8 cellular contexts compared by ENCODE assay signal in genomic region chr16:54928421-54929089, GRCh38. TPM values are rescaled to one million over a fixed set of nuclear protein-coding genes. Genes with fewer than 3 reads are reported as not detected.
A peak's percentile ranks its signal among the peaks of the same experiment; 100 is the strongest.
DNase-seq lines count a peak whose midpoint lies in the region; ATAC-seq and TF ChIP-seq lines count a peak whose summit lies in the region.

No MANE protein-coding gene starts in this region.

- TF ChIP-seq CTCF in lower lobe of right lung (IDR thresholded peaks at IDR 0.05): no peak
- peak in 3 of 6 experiments; percentile 6 to 24 (median 19) for TF ChIP-seq CTCF in thyroid gland (IDR thresholded peaks at IDR 0.05)

- peaks cover 7% of the 10 kb centered on the region for H3K36me3 Mint-ChIP-seq in dendritic cell treated with granulocyte-macrophage colony-stimulating factor and Interleukin-4, amounts not matched to agents 40 ng/mL and 50 ng/mL, for 4 days (ENCODE audit: low read depth)

- H3K27me3 Mint-ChIP-seq in dendritic cell treated with granulocyte-macrophage colony-stimulating factor and Interleukin-4, amounts not matched to agents 40 ng/mL and 50 ng/mL, for 4 days: peaks cover 69% of the 10 kb centered on the region

- H3K4me1 ChIP-seq in lower lobe of right lung: peaks cover 14% of the 10 kb centered on the region
- H3K4me1 ChIP-seq in thyroid gland: peaks cover 22 to 31% of the 10 kb centered on the region in 2 donors

- DNase-seq in DMS79 treated with DMSO at 0.1 percent for 48 hours (lab: John Stamatoyannopoulos, UW) (peak; percentile 22), DMS79 (lab: John Stamatoyannopoulos, UW) (no peak), SK-N-MC (ENCODE audit: low read depth, low spot score) (no peak), lower lobe of right lung (peak; percentile 90), thyroid gland (peak; percentile 36 to 43)

- TF ChIP-seq POLR2A in thyroid gland (IDR thresholded peaks at IDR 0.05): no peak

- peaks cover 39% of the 10 kb centered on the region for H3K4me1 Mint-ChIP-seq in dendritic cell treated with granulocyte-macrophage colony-stimulating factor and Interleukin-4, amounts not matched to agents 40 ng/mL and 50 ng/mL, for 4 days (ENCODE audit: low read depth)

- intact Hi-C loops in dendritic cell treated with granulocyte-macrophage colony-stimulating factor and Interleukin-4, amounts not matched to agents 40 ng/mL and 50 ng/mL, for 4 days (cut with micrococcal nuclease): loop anchor here (2.0 to 5.0 kb wide), 3 partner anchors 1061 to 1226 kb away; partner anchors contain the start of gene RPGRIP1L
- intact Hi-C loops in lower lobe of right lung (cut with DNase I) (no loop called here), thyroid gland (cut with DNase I) (no loop called here)

- H3K27me3 ChIP-seq in lower lobe of right lung (ENCODE audit: low read depth) (peaks cover 63% of the 10 kb centered on the region), thyroid gland (peaks cover 44% of the 10 kb centered on the region)

- peak overlapping the region; percentile 82 for H3K4me3 ChIP-seq in SK-N-MC
- H3K4me3 ChIP-seq in lower lobe of right lung: peak overlapping the region; percentile 68
- peak overlapping the region in 1 of 3 donors; percentile 32 for H3K4me3 ChIP-seq in thyroid gland (replicated peaks in 1 of 3)

- H3K36me3 ChIP-seq in SK-N-MC (ENCODE audit: insufficient read depth, low read length) (no peaks in the 10 kb centered on the region; the same call in 1 of the 2 replicates), lower lobe of right lung (no peaks in the 10 kb centered on the region), thyroid gland (no peaks in the 10 kb centered on the region)

- H3K4me3 Mint-ChIP-seq in dendritic cell treated with granulocyte-macrophage colony-stimulating factor and Interleukin-4, amounts not matched to agents 40 ng/mL and 50 ng/mL, for 4 days: peak overlapping the region; percentile 79

- peak overlapping the region; percentile 85 for H3K9ac ChIP-seq in SK-N-MC (ENCODE audit: insufficient read length)

- ATAC-seq in GM21390 (IDR thresholded peaks at IDR 0.05; ENCODE audit: unreplicated experiment): peak; percentile 47
- ATAC-seq in HG03571 (IDR thresholded peaks at IDR 0.05; ENCODE audit: unreplicated experiment): peak; percentile 47
- ATAC-seq in lower lobe of right lung: peak; percentile 63 to 66

- H3K9me3 ChIP-seq in SK-N-MC (ENCODE audit: low read depth, low read length) (no peaks in the 10 kb centered on the region), lower lobe of right lung (no peaks in the 10 kb centered on the region), thyroid gland (no peaks in the 10 kb centered on the region)

- 2 to 4% methylated on average over 26 to 44 of the region's 99 CpGs for WGBS in thyroid gland, 2 donors

- peak overlapping the region; percentile 83 for H3K27ac Mint-ChIP-seq in dendritic cell treated with granulocyte-macrophage colony-stimulating factor and Interleukin-4, amounts not matched to agents 40 ng/mL and 50 ng/mL, for 4 days

- no peaks in the 10 kb centered on the region for H3K9me3 Mint-ChIP-seq in dendritic cell treated with granulocyte-macrophage colony-stimulating factor and Interleukin-4, amounts not matched to agents 40 ng/mL and 50 ng/mL, for 4 days

- H3K27ac ChIP-seq in SK-N-MC: peak overlapping the region; percentile 75
- peak overlapping the region; percentile 76 for H3K27ac ChIP-seq in lower lobe of right lung
- peak overlapping the region in 1 of 3 donors; percentile 62 for H3K27ac ChIP-seq in thyroid gland

RNA-seq across cellular contexts. Expression of gene IRX5, which starts 2.1 kb away (rescaled TPM):
- total RNA-seq in lower lobe of right lung: 23.8 TPM
- 1 to 10 TPM in 1 of 4 donors, not detected in 3; 1.3 TPM for total RNA-seq in thyroid gland

Comparison
In these comparisons a context has a peak if more than half of its experiments do, and no peak if none do; other contexts are left out.
1. DNase-seq: peak in DMS79 treated with DMSO at 0.1 percent for 48 hours (single experiment), lower lobe of right lung (single experiment) and thyroid gland (2 of 2); none in DMS79 (single experiment) and SK-N-MC (single experiment).
2. RNA of gene IRX5, which starts 2.1 kb away (total RNA-seq): 23.8 TPM in lower lobe of right lung (single experiment); 1.3 TPM in thyroid gland; every median in the first group is over 10 times any median in the second.
3. Peak in every context shown above with its lines, with median percentiles within 50 percentile points of each other: ATAC-seq.